ENCODE assay signal across 2 cellular contexts in genomic region chr19:17129377-17129776, GRCh38.
TF ChIP-seq lines count a peak whose summit lies in the region.

No MANE protein-coding gene starts in this region.

TF ChIP-seq in HepG2, 621 proteins besides CTCF, POLR2A, EP300 and RAD21:
- TF ChIP-seq ZNF547 (CRISPR knock-in tag; IDR thresholded peaks at IDR 0.05) (no peak), ZNF768 (CRISPR knock-in tag; IDR thresholded peaks at IDR 0.05) (0 out of 2 replicates have a peak, but pooled peaks have one; percentile 5)

TF ChIP-seq in WTC11, 78 proteins besides CTCF, POLR2A, EP300 and RAD21:
- TF ChIP-seq NR3C1 (CRISPR knock-in tag; conservative IDR thresholded peaks at IDR 0.05; ENCODE audit: low read depth) (no peak), CBFB (CRISPR knock-in tag; IDR thresholded peaks at IDR 0.05; ENCODE audit: low read depth) (no peak), SP1 (CRISPR knock-in tag; conservative IDR thresholded peaks at IDR 0.05) (no peak), SOX15 (CRISPR knock-in tag; IDR thresholded peaks at IDR 0.05) (no peak)
- TF ChIP-seq, protein P1, sequence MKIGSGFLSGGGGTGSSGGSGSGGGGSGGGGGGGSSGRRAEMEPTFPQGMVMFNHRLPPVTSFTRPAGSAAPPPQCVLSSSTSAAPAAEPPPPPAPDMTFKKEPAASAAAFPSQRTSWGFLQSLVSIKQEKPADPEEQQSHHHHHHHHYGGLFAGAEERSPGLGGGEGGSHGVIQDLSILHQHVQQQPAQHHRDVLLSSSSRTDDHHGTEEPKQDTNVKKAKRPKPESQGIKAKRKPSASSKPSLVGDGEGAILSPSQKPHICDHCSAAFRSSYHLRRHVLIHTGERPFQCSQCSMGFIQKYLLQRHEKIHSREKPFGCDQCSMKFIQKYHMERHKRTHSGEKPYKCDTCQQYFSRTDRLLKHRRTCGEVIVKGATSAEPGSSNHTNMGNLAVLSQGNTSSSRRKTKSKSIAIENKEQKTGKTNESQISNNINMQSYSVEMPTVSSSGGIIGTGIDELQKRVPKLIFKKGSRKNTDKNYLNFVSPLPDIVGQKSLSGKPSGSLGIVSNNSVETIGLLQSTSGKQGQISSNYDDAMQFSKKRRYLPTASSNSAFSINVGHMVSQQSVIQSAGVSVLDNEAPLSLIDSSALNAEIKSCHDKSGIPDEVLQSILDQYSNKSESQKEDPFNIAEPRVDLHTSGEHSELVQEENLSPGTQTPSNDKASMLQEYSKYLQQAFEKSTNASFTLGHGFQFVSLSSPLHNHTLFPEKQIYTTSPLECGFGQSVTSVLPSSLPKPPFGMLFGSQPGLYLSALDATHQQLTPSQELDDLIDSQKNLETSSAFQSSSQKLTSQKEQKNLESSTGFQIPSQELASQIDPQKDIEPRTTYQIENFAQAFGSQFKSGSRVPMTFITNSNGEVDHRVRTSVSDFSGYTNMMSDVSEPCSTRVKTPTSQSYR (CRISPR knock-in tag; IDR thresholded peaks at IDR 0.05), result no peak
- TF ChIP-seq, protein P2, sequence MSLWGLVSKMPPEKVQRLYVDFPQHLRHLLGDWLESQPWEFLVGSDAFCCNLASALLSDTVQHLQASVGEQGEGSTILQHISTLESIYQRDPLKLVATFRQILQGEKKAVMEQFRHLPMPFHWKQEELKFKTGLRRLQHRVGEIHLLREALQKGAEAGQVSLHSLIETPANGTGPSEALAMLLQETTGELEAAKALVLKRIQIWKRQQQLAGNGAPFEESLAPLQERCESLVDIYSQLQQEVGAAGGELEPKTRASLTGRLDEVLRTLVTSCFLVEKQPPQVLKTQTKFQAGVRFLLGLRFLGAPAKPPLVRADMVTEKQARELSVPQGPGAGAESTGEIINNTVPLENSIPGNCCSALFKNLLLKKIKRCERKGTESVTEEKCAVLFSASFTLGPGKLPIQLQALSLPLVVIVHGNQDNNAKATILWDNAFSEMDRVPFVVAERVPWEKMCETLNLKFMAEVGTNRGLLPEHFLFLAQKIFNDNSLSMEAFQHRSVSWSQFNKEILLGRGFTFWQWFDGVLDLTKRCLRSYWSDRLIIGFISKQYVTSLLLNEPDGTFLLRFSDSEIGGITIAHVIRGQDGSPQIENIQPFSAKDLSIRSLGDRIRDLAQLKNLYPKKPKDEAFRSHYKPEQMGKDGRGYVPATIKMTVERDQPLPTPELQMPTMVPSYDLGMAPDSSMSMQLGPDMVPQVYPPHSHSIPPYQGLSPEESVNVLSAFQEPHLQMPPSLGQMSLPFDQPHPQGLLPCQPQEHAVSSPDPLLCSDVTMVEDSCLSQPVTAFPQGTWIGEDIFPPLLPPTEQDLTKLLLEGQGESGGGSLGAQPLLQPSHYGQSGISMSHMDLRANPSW (CRISPR knock-in tag; conservative IDR thresholded peaks at IDR 0.05; ENCODE audit: low read depth), result no peak
